Comparison of ENCODE assay signal across 8 cellular contexts in genomic region chr5:94849821-94850736, GRCh38.
DNase-seq lines count a peak whose midpoint lies in the region; ATAC-seq and TF ChIP-seq lines count a peak whose summit lies in the region.

No MANE protein-coding gene starts in this region.

- H3K4me1 ChIP-seq in CD8-positive, alpha-beta T cell (ENCODE audit: insufficient read depth, low read length) = no peaks in the 10 kb centered on the region

- no peaks in the 10 kb centered on the region for H3K9me3 Mint-ChIP-seq in CD8-positive, alpha-beta T cell
- no peaks in the 10 kb centered on the region for H3K9me3 Mint-ChIP-seq in T-helper 2 cell treated with Interferon-gamma antibody and Interleukin-4, amounts not matched to agents 5 μg/mL and 100 μg/mL, for 36 hours

- intact Hi-C loops in CD8-positive, alpha-beta T cell (cut with DNase I, micrococcal nuclease) = loop anchor here (1.0 to 10.0 kb wide), 5 partner anchors 112 to 1268 kb away; partner anchors contain the start of genes NR2F1 (in 1 of the 2) and NR2F1-AS1 (in 1 of the 2)

- no peaks in the 10 kb centered on the region for H3K4me1 Mint-ChIP-seq in CD8-positive, alpha-beta T cell (ENCODE audit: low read depth)
- H3K4me1 Mint-ChIP-seq in T-helper 2 cell treated with Interferon-gamma antibody and Interleukin-4, amounts not matched to agents 5 μg/mL and 100 μg/mL, for 36 hours (ENCODE audit: low read depth) = no peaks in the 10 kb centered on the region

- CTCF ChIA-PET in CD8-positive, alpha-beta T cell (lab: Charles Lee) = interaction anchor here (0.6 to 2.1 kb wide), 12 partner anchors 9 to 329 kb away, joined by 3 to 11 read pairs (median 4); no protein-coding TSS in a partner anchor

- DNase-seq in CD8-positive, alpha-beta T cell = peak in 5 of 7 experiments; percentile 3 to 49 (median 21)
- peak; percentile 36 for DNase-seq in GM13977 (ENCODE audit: low spot score)
- DNase-seq in NB4 (ENCODE audit: low read depth) = peak; percentile 57
- peak; percentile 7 for DNase-seq in T-helper 2 cell treated with Interferon-gamma antibody and Interleukin-4, amounts not matched to agents 5 μg/mL and 100 μg/mL, for 36 hours (ENCODE audit: low spot score)
- DNase-seq in fibroblast of gingiva (ENCODE audit: low read depth) = peak; percentile 50
- peak; percentile 8 for DNase-seq in occipital lobe (lab: John Stamatoyannopoulos, UW)
- no peak for DNase-seq in T-helper 9 cell

- POLR2A ChIA-PET in CD8-positive, alpha-beta T cell (lab: Charles Lee) = interaction anchor here (0.7 kb wide), 1 partner anchor 330 kb away, joined by 4 read pairs; no protein-coding TSS in a partner anchor

- H3K4me3 ChIP-seq in CD8-positive, alpha-beta T cell (ENCODE audit: low read depth, low read length) = no peak overlapping the region
- H3K4me3 ChIP-seq in NB4 (ENCODE audit: low read depth, low read length) = no peak overlapping the region

- no peak overlapping the region for H3K27ac ChIP-seq in CD8-positive, alpha-beta T cell (ENCODE audit: low read depth, low read length)

- TF ChIP-seq POLR2A in NB4 (IDR thresholded peaks at IDR 0.05; ENCODE audit: extremely low read depth, insufficient read length) = no peak

- H3K27me3 ChIP-seq in CD8-positive, alpha-beta T cell (ENCODE audit: insufficient read depth, low read length) = no peaks in the 10 kb centered on the region

- no peak overlapping the region for H3K27ac Mint-ChIP-seq in CD8-positive, alpha-beta T cell
- H3K27ac Mint-ChIP-seq in T-helper 2 cell treated with Interferon-gamma antibody and Interleukin-4, amounts not matched to agents 5 μg/mL and 100 μg/mL, for 36 hours = no peak overlapping the region

- peak; percentile 78 for TF ChIP-seq CTCF in CD8-positive, alpha-beta T cell (IDR thresholded peaks at IDR 0.05)
- peak; percentile 85 for TF ChIP-seq CTCF in GM13977 (IDR thresholded peaks at IDR 0.05; ENCODE audit: extremely low read depth, insufficient read depth, missing control alignments)
- TF ChIP-seq CTCF in NB4 (IDR thresholded peaks at IDR 0.05; ENCODE audit: low read depth, low read length) = peak; percentile 51

- in situ Hi-C loops in GM13977 (cut with MboI; ENCODE audit: low pct_unique_long_range_greater_than_20kb, low sequenced_read_pairs, unreplicated experiment) = loop anchor here (25.0 kb wide), 1 partner anchor 1263 kb away; the partner anchor contains the start of genes NR2F1 and NR2F1-AS1

- H3K36me3 Mint-ChIP-seq in CD8-positive, alpha-beta T cell = no peaks in the 10 kb centered on the region
- H3K36me3 Mint-ChIP-seq in T-helper 2 cell treated with Interferon-gamma antibody and Interleukin-4, amounts not matched to agents 5 μg/mL and 100 μg/mL, for 36 hours (ENCODE audit: low read depth) = no peaks in the 10 kb centered on the region

- no peaks in the 10 kb centered on the region for H3K9me3 ChIP-seq in CD8-positive, alpha-beta T cell (ENCODE audit: low read length)

- ATAC-seq in CD8-positive, alpha-beta T cell = peak; percentile 89
- peak; percentile 87 for ATAC-seq in HG02678 (IDR thresholded peaks at IDR 0.05; ENCODE audit: unreplicated experiment)

- H3K27me3 Mint-ChIP-seq in CD8-positive, alpha-beta T cell (ENCODE audit: low read depth) = no peaks in the 10 kb centered on the region
- peaks cover 3% of the 10 kb centered on the region for H3K27me3 Mint-ChIP-seq in T-helper 2 cell treated with Interferon-gamma antibody and Interleukin-4, amounts not matched to agents 5 μg/mL and 100 μg/mL, for 36 hours (ENCODE audit: low read depth)

- H3K4me3 Mint-ChIP-seq in CD8-positive, alpha-beta T cell = no peak overlapping the region
- H3K4me3 Mint-ChIP-seq in T-helper 2 cell treated with Interferon-gamma antibody and Interleukin-4, amounts not matched to agents 5 μg/mL and 100 μg/mL, for 36 hours = no peak overlapping the region

- no peaks in the 10 kb centered on the region for H3K36me3 ChIP-seq in CD8-positive, alpha-beta T cell (ENCODE audit: insufficient read depth, low read length)
